ENCODE assay signal across 1 cellular context in genomic region chr6:27545271-27546046, GRCh38.
TF ChIP-seq lines count a peak whose summit lies in the region.

No MANE protein-coding gene starts in this region.

TF ChIP-seq in HepG2, 621 proteins besides CTCF, POLR2A, EP300 and RAD21 (continued from another document and continues in another):
- TF ChIP-seq THAP7 (CRISPR knock-in tag; IDR thresholded peaks at IDR 0.05) (no peak), ZNF790 (CRISPR knock-in tag; IDR thresholded peaks at IDR 0.05; ENCODE audit: borderline replicate concordance) (no peak), ZXDC (CRISPR knock-in tag; IDR thresholded peaks at IDR 0.05) (no peak), ZNF329 (CRISPR knock-in tag; IDR thresholded peaks at IDR 0.05; ENCODE audit: low read depth) (0 out of 2 replicates have a peak, but pooled peaks have one; percentile 65), E2F1 (CRISPR knock-in tag; IDR thresholded peaks at IDR 0.05) (peak; percentile 83; the same call in 1 of the 2 replicates), MATR3 (CRISPR knock-in tag; IDR thresholded peaks at IDR 0.05) (no peak), ARNT2 (CRISPR knock-in tag; IDR thresholded peaks at IDR 0.05; ENCODE audit: low read depth) (0 out of 2 replicates have a peak, but pooled peaks have one; percentile 40), HNRNPK (IDR thresholded peaks at IDR 0.05; ENCODE audit: low read depth, low read length, poor library complexity, severe bottlenecking) (no peak), ZBTB10 (CRISPR knock-in tag; IDR thresholded peaks at IDR 0.05; ENCODE audit: borderline replicate concordance) (peak; percentile 54; the same call in 1 of the 2 replicates), SMAD3 (CRISPR knock-in tag; IDR thresholded peaks at IDR 0.05) (peak; percentile 69), KIAA2018 (CRISPR knock-in tag; IDR thresholded peaks at IDR 0.05; ENCODE audit: borderline replicate concordance) (peak; percentile 81; the same call in 1 of the 2 replicates), DMAP1 (CRISPR knock-in tag; IDR thresholded peaks at IDR 0.05) (no peak), ZNF512 (CRISPR knock-in tag; IDR thresholded peaks at IDR 0.05) (no peak), ZNF326 (CRISPR knock-in tag; IDR thresholded peaks at IDR 0.05; ENCODE audit: borderline replicate concordance) (no peak), RFX5 (IDR thresholded peaks at IDR 0.05; ENCODE audit: low read depth, low read length) (no peak), CREB1 (IDR thresholded peaks at IDR 0.05) (peak; percentile 78), CREB1 (CRISPR knock-in tag; IDR thresholded peaks at IDR 0.05) (peak; percentile 90), PPARG (CRISPR knock-in tag; conservative IDR thresholded peaks at IDR 0.05) (peak; percentile 50), DDIT3 (CRISPR knock-in tag; IDR thresholded peaks at IDR 0.05) (no peak), HOXA7 (CRISPR knock-in tag; IDR thresholded peaks at IDR 0.05) (no peak), CAMTA2 (CRISPR knock-in tag; IDR thresholded peaks at IDR 0.05; ENCODE audit: borderline replicate concordance) (no peak), ZUFSP (CRISPR knock-in tag; IDR thresholded peaks at IDR 0.05; ENCODE audit: borderline replicate concordance) (no peak), SYNCRIP (IDR thresholded peaks at IDR 0.05; ENCODE audit: insufficient read depth, low read depth, low read length) (no peak), MYNN (CRISPR knock-in tag; IDR thresholded peaks at IDR 0.05; ENCODE audit: low read depth) (no peak), TEAD3 (CRISPR knock-in tag; optimal IDR thresholded peaks at IDR 0.05; ENCODE audit: borderline replicate concordance) (peak; percentile 70), KDM1A (CRISPR knock-in tag; IDR thresholded peaks at IDR 0.05) (peak; percentile 62; the same call in 1 of the 2 replicates), RFXANK (CRISPR knock-in tag; IDR thresholded peaks at IDR 0.05) (no peak), ZNF225 (CRISPR knock-in tag; IDR thresholded peaks at IDR 0.05) (no peak), ARID2 (CRISPR knock-in tag; IDR thresholded peaks at IDR 0.05; ENCODE audit: borderline replicate concordance) (peak; percentile 8; the same call in 1 of the 2 replicates), NFKBIZ (CRISPR knock-in tag; IDR thresholded peaks at IDR 0.05) (0 out of 2 replicates have a peak, but pooled peaks have one; percentile 46), ZNF552 (CRISPR knock-in tag; IDR thresholded peaks at IDR 0.05; ENCODE audit: borderline replicate concordance) (no peak), ZFP1 (CRISPR knock-in tag; IDR thresholded peaks at IDR 0.05) (no peak), ZSCAN30 (CRISPR knock-in tag; IDR thresholded peaks at IDR 0.05) (peak; percentile 74; the same call in 1 of the 2 replicates), STAT5B (CRISPR knock-in tag; IDR thresholded peaks at IDR 0.05) (no peak), REPIN1 (CRISPR knock-in tag; IDR thresholded peaks at IDR 0.05; ENCODE audit: borderline replicate concordance, low read depth) (peak; percentile 87; the same call in 1 of the 2 replicates), ZNF781 (CRISPR knock-in tag; IDR thresholded peaks at IDR 0.05; ENCODE audit: borderline replicate concordance, not compliant biosample characterization) (peak; percentile 91), ZNF337 (CRISPR knock-in tag; IDR thresholded peaks at IDR 0.05; ENCODE audit: borderline replicate concordance, low read depth) (0 out of 2 replicates have a peak, but pooled peaks have one; percentile 39), TERF1 (CRISPR knock-in tag; IDR thresholded peaks at IDR 0.05) (no peak), MXD1 (CRISPR knock-in tag; IDR thresholded peaks at IDR 0.05) (no peak), ZNF558 (CRISPR knock-in tag; IDR thresholded peaks at IDR 0.05; ENCODE audit: borderline replicate concordance) (no peak)
